Comparison of ENCODE assay signal across 27 cellular contexts in genomic region chr5:143442398-143442797, GRCh38. TPM values are rescaled to one million over a fixed set of nuclear protein-coding genes. Genes with fewer than 3 reads are reported as not detected.
A peak's percentile ranks its signal among the peaks of the same experiment; 100 is the strongest.
DNase-seq lines count a peak whose midpoint lies in the region; TF ChIP-seq lines count a peak whose summit lies in the region.
"Had no signal": no experiment of that assay in that cellular context is flagged by ENCODE, and none has a peak within 500 bp of the region (broad histone marks: within the 10 kb centered on the region; RNA-seq: fewer than 3 reads in every experiment).

No MANE protein-coding gene starts in this region.

- POLR2A ChIA-PET in RWPE1 (lab: Yijun Ruan, JAX; ENCODE audit: low non-redundant PET): no interaction called here

- H3K36me3 ChIP-seq in OCI-LY1 (ENCODE audit: insufficient read depth, low read length) (no peaks in the 10 kb centered on the region), fibroblast of lung (ENCODE audit: control insufficient read depth, insufficient read depth, low read length) (no peaks in the 10 kb centered on the region)
- H3K36me3 ChIP-seq: colonic mucosa, neutrophil, tibial artery had no signal

- DNase-seq in EL (peak; percentile 22), fibroblast of lung (ENCODE audit: low read depth in 2 of 2) (peak; percentile 14 to 26), skeletal muscle cell (ENCODE audit: low read depth) (peak; percentile 18), GM13976 (ENCODE audit: low spot score) (no peak), HUDEP-2 (lab: John Stamatoyannopoulos, UW; ENCODE audit: unreplicated experiment in 76 of 76) (no peak), RWPE1 (ENCODE audit: low spot score) (no peak)
- DNase-seq: activated CD4-positive, alpha-beta T cell treated with anti-CD3 and anti-CD28 coated beads, Interleukin-2, amount 50 U/mL, for 1 hour; activated naive CD4-positive, alpha-beta T cell treated with anti-CD3 and anti-CD28 coated beads, Interleukin-2, amount 10 ng/mL, durations not matched to agents 7 days and 5 days; activated T-cell treated with anti-CD3 and anti-CD28 coated beads, Interleukin-2, amount 50 U/mL, for 72 hours; C1 segment of cervical spinal cord; colonic mucosa; DMS79 treated with DMSO at 0.1 percent for 48 hours; effector memory CD4-positive, alpha-beta T cell; erythroblast; left ventricle myocardium superior; naive B cell; NCI-H1092; NCI-H187; NCI-H2171 treated with DMSO at 0.1 percent for 48 hours; NCI-H524; psoas muscle; SIG-M5; T1000; tibial artery had no signal

- in situ Hi-C loops in GM13976 (cut with MboI; ENCODE audit: low sequenced_read_pairs, unreplicated experiment): no loop called here

- no peaks in the 10 kb centered on the region for H3F3A ChIP-seq in OCI-LY1 (ENCODE audit: insufficient read depth, low read length)

- H3K9me2 ChIP-seq in OCI-LY1 (ENCODE audit: low read depth, low read length): no peaks in the 10 kb centered on the region

- TF ChIP-seq CTCF in OCI-LY1 (IDR thresholded peaks at IDR 0.05; ENCODE audit: low read length) (no peak), fibroblast of lung (conservative IDR thresholded peaks at IDR 0.05 in 1 of 2, IDR thresholded peaks at IDR 0.05 in 1 of 2; ENCODE audit: low read depth in 1 of 2, low read length in 2 of 2) (no peak), GM13976 (IDR thresholded peaks at IDR 0.05; ENCODE audit: borderline replicate concordance, control extremely low read depth, extremely low read depth, insufficient read depth, missing control alignments) (no peak), RWPE1 (conservative IDR thresholded peaks at IDR 0.05; ENCODE audit: low read depth) (no peak)

- H3K4me1 ChIP-seq in OCI-LY1 (ENCODE audit: insufficient read depth, low read length, severe bottlenecking) (peaks cover 35% of the 10 kb centered on the region), fibroblast of lung (ENCODE audit: control insufficient read depth, extremely low read depth, insufficient read depth, low read length) (no peaks in the 10 kb centered on the region)
- H3K4me1 ChIP-seq: colonic mucosa, psoas muscle, tibial artery had no signal

- no peaks in the 10 kb centered on the region for H4K20me1 ChIP-seq in OCI-LY1 (ENCODE audit: insufficient read depth, low read length)
- H4K20me1 ChIP-seq in fibroblast of lung (ENCODE audit: control insufficient read depth, extremely low read depth, insufficient read depth, low read length): no peaks in the 10 kb centered on the region

- H3K27ac ChIP-seq in OCI-LY1 (ENCODE audit: low read depth, low read length, poor library complexity, severe bottlenecking) (no peak overlapping the region), fibroblast of lung (ENCODE audit: insufficient read depth, low read length) (no peak overlapping the region), RWPE1 (no peak overlapping the region)
- H3K27ac ChIP-seq: colonic mucosa, neutrophil, psoas muscle, tibial artery had no signal

- H3K27me3 ChIP-seq in OCI-LY1 (ENCODE audit: insufficient read depth, low read length): no peaks in the 10 kb centered on the region
- H3K27me3 ChIP-seq in fibroblast of lung (ENCODE audit: control insufficient read depth, insufficient read depth, low read length): no peaks in the 10 kb centered on the region
- H3K27me3 ChIP-seq: colonic mucosa, neutrophil, tibial artery had no signal

- H3K4me2 ChIP-seq in OCI-LY1 (ENCODE audit: low read length) (no peak overlapping the region), fibroblast of lung (ENCODE audit: extremely low read depth, insufficient read depth, low read length) (no peak overlapping the region)

- H3K4me3 ChIP-seq in OCI-LY1 (ENCODE audit: low read depth, low read length, poor library complexity, severe bottlenecking) (no peak overlapping the region), fibroblast of lung (replicated peaks in 1 of 4; ENCODE audit: control extremely low read depth in 1 of 4, insufficient read depth in 1 of 4, low read depth in 3 of 4, low read length in 4 of 4) (no peak overlapping the region), skeletal muscle cell (ENCODE audit: low read depth, low read length) (no peak overlapping the region)
- H3K4me3 ChIP-seq: colonic mucosa, GM12878, psoas muscle, tibial artery had no signal

- H3K9me3 ChIP-seq in OCI-LY1 (ENCODE audit: low read length) (no peaks in the 10 kb centered on the region), fibroblast of lung (ENCODE audit: control insufficient read depth, insufficient read depth, low read depth, low read length) (no peaks in the 10 kb centered on the region)
- H3K9me3 ChIP-seq: colonic mucosa, neutrophil, psoas muscle, tibial artery had no signal

- H3K79me2 ChIP-seq in OCI-LY1 (ENCODE audit: insufficient read depth, low read length): no peaks in the 10 kb centered on the region
- H3K79me2 ChIP-seq in fibroblast of lung (ENCODE audit: control insufficient read depth, insufficient read depth, low read length): no peaks in the 10 kb centered on the region

- H2AFZ ChIP-seq in OCI-LY1 (ENCODE audit: low read length): peak overlapping the region; percentile 24; the same call in 1 of the 2 replicates
- H2AFZ ChIP-seq in fibroblast of lung (ENCODE audit: low read length): no peak overlapping the region

- no peak overlapping the region for H3K9ac ChIP-seq in OCI-LY1 (ENCODE audit: low read length)
- no peak overlapping the region for H3K9ac ChIP-seq in fibroblast of lung (ENCODE audit: insufficient read depth, low read length)

- CTCF ChIA-PET in RWPE1 (lab: Yijun Ruan, JAX): interaction anchor here (0.6 kb wide), 1 partner anchor 15 kb away, joined by 3 read pairs; no protein-coding TSS in a partner anchor

RNA-seq across cellular contexts. Expression of gene NR3C1, which starts 38.9 kb away (rescaled TPM):
- total RNA-seq in fibroblast of lung: 101 and 126 TPM in 2 replicates
- 59.4 and 85.3 TPM in 2 replicates for polyA plus RNA-seq in fibroblast of lung
- polyA plus RNA-seq in fibroblast of lung (2012): 44.1 and 58.5 TPM in 2 replicates
- 30.0 and 37.2 TPM in 2 replicates for polyA minus RNA-seq in fibroblast of lung (ENCODE audit: low replicate concordance)

Comparison
In these comparisons a context has a peak if more than half of its experiments do, and no peak if none do; other contexts are left out.
1. DNase-seq: peak in EL (single experiment), fibroblast of lung (2 of 2) and skeletal muscle cell (single experiment); none in GM13976 (single experiment), HUDEP-2 (0 of 76) and RWPE1 (single experiment).